15 cellular contexts compared by ENCODE assay signal in the genomic region with DNA sequence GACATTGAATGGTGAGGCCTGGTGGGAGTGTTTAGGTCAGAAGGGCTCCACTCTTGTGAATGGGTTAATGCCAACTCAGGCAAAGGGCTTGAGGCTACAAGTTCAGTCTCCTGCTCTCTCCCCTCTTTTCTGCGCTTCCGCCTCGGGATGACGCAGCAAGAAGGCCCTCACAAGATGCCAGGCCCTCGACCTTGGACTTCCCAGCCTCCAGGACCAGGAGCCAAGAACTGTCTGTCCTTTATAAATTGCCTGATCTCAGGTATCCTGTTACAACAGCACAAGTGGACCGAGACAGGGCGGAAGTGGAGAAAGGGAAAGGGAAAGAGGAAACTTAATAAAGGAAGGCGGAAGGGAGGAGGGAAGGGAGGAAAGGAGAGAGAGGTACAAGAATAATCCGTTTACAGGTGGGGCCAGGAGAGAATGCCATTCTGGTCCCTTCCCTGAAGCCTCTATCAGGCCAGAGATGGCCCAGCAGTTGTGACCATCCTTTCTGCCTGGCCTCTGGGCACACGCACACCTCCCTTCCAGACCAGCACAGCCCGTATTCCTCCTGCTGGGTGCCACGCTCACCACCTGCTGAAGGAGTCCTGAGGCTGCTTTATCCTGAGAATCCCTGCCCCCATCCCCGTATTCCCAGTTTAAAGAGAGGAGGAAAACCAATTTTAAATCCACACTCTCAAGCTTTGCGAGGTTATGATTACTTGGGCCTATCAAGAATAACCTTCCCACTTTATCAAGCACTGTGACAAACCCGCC.
DNase-seq lines count a peak whose midpoint lies in the region; ATAC-seq and TF ChIP-seq lines count a peak whose summit lies in the region.
"Had no signal": no experiment of that assay in that cellular context is flagged by ENCODE, and none has a peak within 500 bp of the region (broad histone marks: within the 10 kb centered on the region; RNA-seq: fewer than 3 reads in every experiment).

No MANE protein-coding gene starts in this region.

- no peak for ATAC-seq in stimulated activated naive CD8-positive, alpha-beta T cell treated with anti-CD3 and anti-CD28 coated beads, Interleukin-15, amount 100 ng/mL, for 72 hours
- no peak for ATAC-seq in stimulated activated naive CD8-positive, alpha-beta T cell treated with anti-CD3 and anti-CD28 coated beads, Interleukin-15, Interleukin-2, amounts not matched to agents 100 U/mL and 50 U/mL, for 24 hours
- ATAC-seq in mucosa of descending colon = peak; percentile 13

- H3K27ac Mint-ChIP-seq in stimulated activated naive CD8-positive, alpha-beta T cell treated with anti-CD3 and anti-CD28 coated beads, Interleukin-15, amount 100 ng/mL, for 72 hours = peak overlapping the region; percentile 3 to 60
- H3K27ac Mint-ChIP-seq: B cell had no signal

- TF ChIP-seq CTCF in adrenal gland (IDR thresholded peaks at IDR 0.05) (no peak), mucosa of descending colon (IDR thresholded peaks at IDR 0.05) (no peak)

- H3K27ac ChIP-seq in adrenal gland = peak overlapping the region in 1 of 5 donors; percentile 73

- H3K4me3 Mint-ChIP-seq in stimulated activated naive CD8-positive, alpha-beta T cell treated with anti-CD3 and anti-CD28 coated beads, Interleukin-15, amount 100 ng/mL, for 72 hours = peak overlapping the region in 1 of 2 donors; percentile 10
- H3K4me3 Mint-ChIP-seq: B cell had no signal

- peaks cover 0 to 4% of the 10 kb centered on the region in 2 donors for H3K4me1 ChIP-seq in adrenal gland (replicated peaks in 1 of 2)
- H3K4me1 ChIP-seq in mucosa of descending colon (ENCODE audit: low read depth) = no peaks in the 10 kb centered on the region

- no peaks in the 10 kb centered on the region for H3K9me3 ChIP-seq in adrenal gland (replicated peaks in 1 of 3)
- peaks cover 7% of the 10 kb centered on the region for H3K9me3 ChIP-seq in mucosa of descending colon

- H3K4me1 Mint-ChIP-seq in stimulated activated naive CD8-positive, alpha-beta T cell treated with anti-CD3 and anti-CD28 coated beads, Interleukin-15, amount 100 ng/mL, for 72 hours = peaks cover 39% of the 10 kb centered on the region
- H3K4me1 Mint-ChIP-seq: B cell had no signal

- H3K27me3 ChIP-seq in adrenal gland = no peaks in the 10 kb centered on the region

- H3K4me3 ChIP-seq in adrenal gland (no peak overlapping the region), mucosa of descending colon (no peak overlapping the region)
- H3K4me3 ChIP-seq: smooth muscle cell had no signal

- TF ChIP-seq POLR2A in adrenal gland (IDR thresholded peaks at IDR 0.05) = no peak

- WGBS in adrenal gland, 4 donors = 69 to 78% (median 71%) methylated on average over 14 to 15 of the region's 15 CpGs

- intact Hi-C loops in adrenal gland (cut with DNase I) (no loop called here), mucosa of descending colon (cut with DNase I, micrococcal nuclease) (no loop called here)

- H3K36me3 ChIP-seq in adrenal gland (replicated peaks in 1 of 2) (peaks cover 0 to 16% of the 10 kb centered on the region in 2 donors), mucosa of descending colon (ENCODE audit: low read depth) (no peaks in the 10 kb centered on the region)

- H3K27me3 Mint-ChIP-seq in stimulated activated naive CD8-positive, alpha-beta T cell treated with anti-CD3 and anti-CD28 coated beads, Interleukin-15, amount 100 ng/mL, for 72 hours = no peaks in the 10 kb centered on the region
- H3K27me3 Mint-ChIP-seq: B cell had no signal

- DNase-seq in stimulated activated naive CD8-positive, alpha-beta T cell treated with anti-CD3 and anti-CD28 coated beads, Interleukin-15, amount 100 ng/mL, for 72 hours = peak in 1 of 2 donors; percentile 7
- DNase-seq in stimulated activated naive CD8-positive, alpha-beta T cell treated with anti-CD3 and anti-CD28 coated beads, Interleukin-15, Interleukin-2, amounts not matched to agents 100 U/mL and 50 U/mL, for 24 hours = no peak
- DNase-seq in adrenal gland (peak; percentile 34 to 71 (median 62)), mucosa of descending colon (no peak), NCI-H2081 treated with DMSO at 0.1 percent for 48 hours (lab: John Stamatoyannopoulos, UW) (no peak), A172 (ENCODE audit: low spot score) (no peak), NCI-H2196 treated with DMSO at 0.1 percent for 48 hours (lab: John Stamatoyannopoulos, UW; ENCODE audit: unreplicated experiment) (no peak)
- DNase-seq: DMS53; effector memory CD4-positive, alpha-beta T cell; foreskin fibroblast; HCEC 1CT; mesenchymal stem cell; NCI-H524 had no signal

- peaks cover 17 to 19% of the 10 kb centered on the region in 2 donors for H3K9me3 Mint-ChIP-seq in stimulated activated naive CD8-positive, alpha-beta T cell treated with anti-CD3 and anti-CD28 coated beads, Interleukin-15, amount 100 ng/mL, for 72 hours

Comparison
In these comparisons a context has a peak if more than half of its experiments do, and no peak if none do; other contexts are left out.
1. DNase-seq: peak in adrenal gland (7 of 7); none in stimulated activated naive CD8-positive, alpha-beta T cell treated with anti-CD3 and anti-CD28 coated beads, Interleukin-15, Interleukin-2, amounts not matched to agents 100 U/mL and 50 U/mL, for 24 hours (single experiment), mucosa of descending colon (0 of 3), NCI-H2081 treated with DMSO at 0.1 percent for 48 hours (single experiment), A172 (single experiment) and NCI-H2196 treated with DMSO at 0.1 percent for 48 hours (single experiment).